In genomic region chr11:102428696-102429095, GRCh38 we compare ENCODE assay signal across 18 cellular contexts. TPM values are rescaled to one million over a fixed set of nuclear protein-coding genes. Genes with fewer than 3 reads are reported as not detected.
DNase-seq lines count a peak whose midpoint lies in the region; ATAC-seq and TF ChIP-seq lines count a peak whose summit lies in the region.
"Had no signal": no experiment of that assay in that cellular context is flagged by ENCODE, and none has a peak within 500 bp of the region (broad histone marks: within the 10 kb centered on the region; RNA-seq: fewer than 3 reads in every experiment).

No MANE protein-coding gene starts in this region.

- TF ChIP-seq CTCF in OCI-LY3 (IDR thresholded peaks at IDR 0.05; ENCODE audit: low read depth, low read length) (no peak), glutamatergic neuron (IDR thresholded peaks at IDR 0.05; ENCODE audit: partially characterized antibody, unreplicated experiment) (no peak)

- no peaks in the 10 kb centered on the region for H3K27me3 ChIP-seq in OCI-LY3 (ENCODE audit: low read depth, low read length)
- H3K27me3 ChIP-seq: esophagus muscularis mucosa, Peyer's patch had no signal

- intact Hi-C loops in sciatic nerve (cut with DNase I): no loop called here

- peak overlapping the region; percentile 95 for H3K27ac ChIP-seq in OCI-LY3 (ENCODE audit: low read length)
- peak overlapping the region; percentile 68 for H3K27ac ChIP-seq in substantia nigra (ENCODE audit: low read depth, low read length, poor library complexity, severe bottlenecking)
- H3K27ac ChIP-seq: esophagus muscularis mucosa, Peyer's patch had no signal

- no peak overlapping the region for H2AFZ ChIP-seq in OCI-LY3 (ENCODE audit: low read depth, low read length)

- H3K4me1 ChIP-seq in OCI-LY3 (ENCODE audit: low read length): peaks cover 35% of the 10 kb centered on the region

- H3K4me1 Mint-ChIP-seq in activated naive CD4-positive, alpha-beta T cell treated with anti-CD3 and anti-CD28 coated beads, Interleukin-2, amount 50 U/mL, for 24 hours: peaks cover 86% of the 10 kb centered on the region
- H3K4me1 Mint-ChIP-seq in activated naive CD4-positive, alpha-beta T cell treated with anti-CD3 and anti-CD28 coated beads, Interleukin-2, amount 10 ng/mL, durations not matched to agents 7 days and 5 days: peaks cover 66% of the 10 kb centered on the region
- peaks cover 17% of the 10 kb centered on the region for H3K4me1 Mint-ChIP-seq in glutamatergic neuron (ENCODE audit: low read depth, unreplicated experiment)

- CTCF ChIA-PET in activated naive CD4-positive, alpha-beta T cell treated with anti-CD3 and anti-CD28 coated beads, Interleukin-2, amount 10 ng/mL, durations not matched to agents 7 days and 5 days (lab: Charles Lee): no interaction called here

- H3K4me3 ChIP-seq in OCI-LY3 (ENCODE audit: low read length): peak overlapping the region; percentile 60
- H3K4me3 ChIP-seq: esophagus muscularis mucosa, Peyer's patch had no signal

- peaks cover 22% of the 10 kb centered on the region for H3K79me2 ChIP-seq in OCI-LY3 (ENCODE audit: low read length)

- peaks cover 34% of the 10 kb centered on the region for H3K36me3 Mint-ChIP-seq in activated naive CD4-positive, alpha-beta T cell treated with anti-CD3 and anti-CD28 coated beads, Interleukin-2, amount 50 U/mL, for 24 hours
- peaks cover 74% of the 10 kb centered on the region for H3K36me3 Mint-ChIP-seq in activated naive CD4-positive, alpha-beta T cell treated with anti-CD3 and anti-CD28 coated beads, Interleukin-2, amount 10 ng/mL, durations not matched to agents 7 days and 5 days
- peaks cover 10% of the 10 kb centered on the region for H3K36me3 Mint-ChIP-seq in glutamatergic neuron (ENCODE audit: unreplicated experiment)

- no peaks in the 10 kb centered on the region for H3K9me3 ChIP-seq in OCI-LY3 (ENCODE audit: insufficient read depth, low read length)
- H3K9me3 ChIP-seq: esophagus muscularis mucosa, Peyer's patch had no signal

- 0 out of 2 replicates have a peak, but pooled peaks cover 2% of the 10 kb centered on the region for H4K20me1 ChIP-seq in OCI-LY3 (ENCODE audit: insufficient read depth, low read length)

- DNase-seq in activated naive CD4-positive, alpha-beta T cell treated with anti-CD3 and anti-CD28 coated beads, Interleukin-2, amount 10 ng/mL, durations not matched to agents 7 days and 5 days: no peak
- DNase-seq in glutamatergic neuron: peak; percentile 28
- no peak for DNase-seq in substantia nigra (lab: John Stamatoyannopoulos, UW)
- DNase-seq in NCI-H510A treated with DMSO at 0.1 percent for 48 hours (lab: John Stamatoyannopoulos, UW): no peak
- no peak for DNase-seq in sciatic nerve (ENCODE audit: low spot score)
- DNase-seq in stimulated activated CD4-positive, alpha-beta T cell treated with anti-CD3 and anti-CD28 coated beads, Interleukin-15, amount 100 ng/mL, for 24 hours: no peak
- DNase-seq: activated CD4-positive, CD25-positive, alpha-beta regulatory T cell; activated naive CD4-positive, alpha-beta T cell treated with Interleukin-2 at 50 U/mL for 16 hours; midbrain; NCI-H1105; NCI-H748 treated with DMSO at 0.1 percent for 48 hours; Peyer's patch; right cardiac atrium; stimulated activated CD4-positive, alpha-beta T cell treated with anti-CD3 and anti-CD28 coated beads, Interleukin-1b, Interleukin-23, amount 100 ng/mL, for 48 hours; T-helper 9 cell had no signal

- peak overlapping the region; percentile 76; the same call in 1 of the 2 replicates for H3K4me2 ChIP-seq in OCI-LY3 (ENCODE audit: low read length)

- ATAC-seq in sciatic nerve: no peak
- ATAC-seq: right cardiac atrium had no signal

- peaks cover 5% of the 10 kb centered on the region for H3K9me3 Mint-ChIP-seq in activated naive CD4-positive, alpha-beta T cell treated with anti-CD3 and anti-CD28 coated beads, Interleukin-2, amount 50 U/mL, for 24 hours
- H3K9me3 Mint-ChIP-seq in activated naive CD4-positive, alpha-beta T cell treated with anti-CD3 and anti-CD28 coated beads, Interleukin-2, amount 10 ng/mL, durations not matched to agents 7 days and 5 days: peaks cover 19% of the 10 kb centered on the region
- H3K9me3 Mint-ChIP-seq in glutamatergic neuron (ENCODE audit: unreplicated experiment): peaks cover 5% of the 10 kb centered on the region

- H3K9ac ChIP-seq in OCI-LY3 (ENCODE audit: low read length): peak overlapping the region; percentile 17; the same call in 1 of the 2 replicates

- peaks cover 23% of the 10 kb centered on the region for H3K36me3 ChIP-seq in OCI-LY3 (replicated peaks; ENCODE audit: low read depth, low read length)
- H3K36me3 ChIP-seq: Peyer's patch had no signal

- H3K27ac Mint-ChIP-seq in activated naive CD4-positive, alpha-beta T cell treated with anti-CD3 and anti-CD28 coated beads, Interleukin-2, amount 50 U/mL, for 24 hours: peak overlapping the region; percentile 94
- no peak overlapping the region for H3K27ac Mint-ChIP-seq in activated naive CD4-positive, alpha-beta T cell treated with anti-CD3 and anti-CD28 coated beads, Interleukin-2, amount 10 ng/mL, durations not matched to agents 7 days and 5 days
- peak overlapping the region; percentile 9 for H3K27ac Mint-ChIP-seq in glutamatergic neuron (ENCODE audit: unreplicated experiment)

- H3K27me3 Mint-ChIP-seq in activated naive CD4-positive, alpha-beta T cell treated with anti-CD3 and anti-CD28 coated beads, Interleukin-2, amount 50 U/mL, for 24 hours: no peaks in the 10 kb centered on the region
- no peaks in the 10 kb centered on the region for H3K27me3 Mint-ChIP-seq in activated naive CD4-positive, alpha-beta T cell treated with anti-CD3 and anti-CD28 coated beads, Interleukin-2, amount 10 ng/mL, durations not matched to agents 7 days and 5 days
- peaks cover 2% of the 10 kb centered on the region for H3K27me3 Mint-ChIP-seq in glutamatergic neuron (ENCODE audit: unreplicated experiment)

- peak overlapping the region; percentile 3 for H3K4me3 Mint-ChIP-seq in activated naive CD4-positive, alpha-beta T cell treated with anti-CD3 and anti-CD28 coated beads, Interleukin-2, amount 50 U/mL, for 24 hours
- H3K4me3 Mint-ChIP-seq in activated naive CD4-positive, alpha-beta T cell treated with anti-CD3 and anti-CD28 coated beads, Interleukin-2, amount 10 ng/mL, durations not matched to agents 7 days and 5 days: no peak overlapping the region
- no peak overlapping the region for H3K4me3 Mint-ChIP-seq in glutamatergic neuron (ENCODE audit: unreplicated experiment)

RNA-seq across cellular contexts. Expression of gene TMEM123, which starts 23.9 kb away (rescaled TPM):
- total RNA-seq in glutamatergic neuron (ENCODE audit: unreplicated experiment): 18.1 TPM
- total RNA-seq in sciatic nerve: 191 TPM

Comparison
In these comparisons a context has a peak if more than half of its experiments do, and no peak if none do; other contexts are left out.
1. RNA of gene TMEM123, which starts 23.9 kb away (total RNA-seq): 191 TPM in sciatic nerve (single experiment); 18.1 TPM in glutamatergic neuron (single experiment); every median in the first group is over 10 times any median in the second.